In genomic region chr13:25987987-25988386, GRCh38 we compare ENCODE assay signal across 14 cellular contexts.
A peak's percentile ranks its signal among the peaks of the same experiment; 100 is the strongest.
DNase-seq lines count a peak whose midpoint lies in the region.
"Had no signal": no experiment of that assay in that cellular context is flagged by ENCODE, and none has a peak within 500 bp of the region (broad histone marks: within the 10 kb centered on the region; RNA-seq: fewer than 3 reads in every experiment).

No MANE protein-coding gene starts in this region.

- intact Hi-C loops in posterior vena cava (cut with DNase I) = loop anchor here in 1 of 2 donors (10.0 kb wide), 1 partner anchor 77 kb away; no protein-coding TSS in a partner anchor

- DNase-seq in DMS 273 (lab: John Stamatoyannopoulos, UW; ENCODE audit: unreplicated experiment) = peak; percentile 34
- DNase-seq in DMS 273 treated with DMSO at 0.1 percent for 48 hours (lab: John Stamatoyannopoulos, UW) = no peak
- DNase-seq in NCI-H524 (lab: John Stamatoyannopoulos, UW) = peak; percentile 18 to 72
- DNase-seq in NCI-H524 treated with DMSO at 0.1 percent for 48 hours (lab: John Stamatoyannopoulos, UW) = no peak
- DNase-seq in posterior vena cava (ENCODE audit: low spot score) = peak; percentile 70
- DNase-seq in ecto neural progenitor cell (ENCODE audit: low spot score) = no peak
- DNase-seq: AML-193; BE2C; CD4-positive, alpha-beta T cell; CD8-positive, alpha-beta memory T cell; DMS153; DND-41; H7; HCEC 1CT had no signal

Comparison
In these comparisons a context has a peak if more than half of its experiments do, and no peak if none do; other contexts are left out.
1. DNase-seq: peak in DMS 273 (single experiment), NCI-H524 (2 of 2) and posterior vena cava (single experiment); none in DMS 273 treated with DMSO at 0.1 percent for 48 hours (single experiment), NCI-H524 treated with DMSO at 0.1 percent for 48 hours (single experiment) and ecto neural progenitor cell (single experiment).